2 cellular contexts compared by ENCODE assay signal in genomic region chr14:68680541-68681051, GRCh38.
A peak's percentile ranks its signal among the peaks of the same experiment; 100 is the strongest.
TF ChIP-seq lines count a peak whose summit lies in the region.

No MANE protein-coding gene starts in this region.

TF ChIP-seq in liver, 16 proteins besides CTCF, POLR2A, EP300 and RAD21 (continued from another document):
- TF ChIP-seq ATF3 (IDR thresholded peaks at IDR 0.05) (no peak), JUND (IDR thresholded peaks at IDR 0.05) (peak; percentile 60 to 78), GABPA (IDR thresholded peaks at IDR 0.05 in 1 of 2, conservative IDR thresholded peaks at IDR 0.05 in 1 of 2) (peak in 1 of 2 donors; percentile 32), MAX (IDR thresholded peaks at IDR 0.05) (peak; percentile 77), ZBTB33 (IDR thresholded peaks at IDR 0.05) (peak; percentile 80), FOXA2 (IDR thresholded peaks at IDR 0.05) (peak; percentile 83), HNF4G (IDR thresholded peaks at IDR 0.05) (no peak), TAF1 (conservative IDR thresholded peaks at IDR 0.05) (peak; percentile 88), YY1 (IDR thresholded peaks at IDR 0.05) (peak; percentile 92), RXRA (IDR thresholded peaks at IDR 0.05) (peak; percentile 67 to 90), EGR1 (IDR thresholded peaks at IDR 0.05; ENCODE audit: low read depth in 2 of 2) (peak in 1 of 2 donors; percentile 68), NR2F2 (IDR thresholded peaks at IDR 0.05) (peak; percentile 21), HNF4A (conservative IDR thresholded peaks at IDR 0.05) (peak; percentile 63 to 81)
TF ChIP-seq in liver: peak in this region for 14.

TF ChIP-seq in HepG2, 621 proteins besides CTCF, POLR2A, EP300 and RAD21 (continued from another document):
- TF ChIP-seq MATR3 (CRISPR knock-in tag; IDR thresholded peaks at IDR 0.05) = no peak
- TF ChIP-seq NONO (IDR thresholded peaks at IDR 0.05) = no peak
- no peak for TF ChIP-seq NONO (CRISPR knock-in tag; conservative IDR thresholded peaks at IDR 0.05)
- TF ChIP-seq MYC (CRISPR knock-in tag; IDR thresholded peaks at IDR 0.05; ENCODE audit: borderline replicate concordance) = no peak
- no peak for TF ChIP-seq SAFB2 (CRISPR knock-in tag; IDR thresholded peaks at IDR 0.05; ENCODE audit: borderline replicate concordance, low read depth)
- TF ChIP-seq SIN3A (IDR thresholded peaks at IDR 0.05; ENCODE audit: borderline replicate concordance, low read depth, low read length) = no peak
TF ChIP-seq in HepG2: peak in this region for 0.
